7 cellular contexts compared by ENCODE assay signal in genomic region chr17:81551458-81552243, GRCh38. TPM values are rescaled to one million over a fixed set of nuclear protein-coding genes. Genes with fewer than 3 reads are reported as not detected.
DNase-seq lines count a peak whose midpoint lies in the region; ATAC-seq and TF ChIP-seq lines count a peak whose summit lies in the region.

No MANE protein-coding gene starts in this region.

- no peaks in the 10 kb centered on the region for H3K9me3 ChIP-seq in ovary

- peaks cover 10% of the 10 kb centered on the region for H3K4me1 ChIP-seq in ovary (ENCODE audit: insufficient read depth)

- 1 to 2% (median 2%) methylated on average over 20 to 69 of the region's 69 CpGs for WGBS in ovary, 3 donors

- peaks cover 20% of the 10 kb centered on the region for H3K4me1 Mint-ChIP-seq in WTC11

- peak overlapping the region in 1 of 2 donors; percentile 60 for H3K27ac ChIP-seq in ovary

- intact Hi-C loops in ovary (cut with DNase I), result no loop called here
- intact Hi-C loops in posterior vena cava (cut with DNase I), result no loop called here

- H3K4me3 ChIP-seq in foreskin fibroblast (ENCODE audit: low read depth in 1 of 2, low read length in 2 of 2) (peak overlapping the region; percentile 83 to 92), ovary (peak overlapping the region; percentile 94)

- TF ChIP-seq CTCF in GM13977 (IDR thresholded peaks at IDR 0.05; ENCODE audit: extremely low read depth, insufficient read depth, missing control alignments), result no peak
- no peak for TF ChIP-seq CTCF in WTC11 (IDR thresholded peaks at IDR 0.05)
- no peak for TF ChIP-seq CTCF in foreskin fibroblast (IDR thresholded peaks at IDR 0.05; ENCODE audit: low read depth, low read length)
- no peak for TF ChIP-seq CTCF in ovary (IDR thresholded peaks at IDR 0.05)

- no peaks in the 10 kb centered on the region for H3K36me3 ChIP-seq in ovary

- H3K4me3 Mint-ChIP-seq in WTC11, result peak overlapping the region; percentile 88

- in situ Hi-C loops in GM13977 (cut with MboI; ENCODE audit: low pct_unique_long_range_greater_than_20kb, low sequenced_read_pairs, unreplicated experiment), result no loop called here

- TF ChIP-seq EP300 in ovary (IDR thresholded peaks at IDR 0.05), result no peak

- DNase-seq in GM13977 (ENCODE audit: low spot score) (peak; percentile 61), WTC11 (ENCODE audit: low spot score) (no peak), foreskin fibroblast (peak in 1 of 2 donors; percentile 75), ovary (no peak), 8988T (no peak), posterior vena cava (ENCODE audit: low spot score) (no peak)

- no peak overlapping the region for H3K27ac Mint-ChIP-seq in WTC11

- CTCF ChIA-PET in WTC11 (lab: Charles Lee), result interaction anchor here (0.8 to 2.2 kb wide), 8 partner anchors 9 to 142 kb away, joined by 4 to 14 read pairs (median 6); no protein-coding TSS in a partner anchor

- H3K27me3 ChIP-seq in ovary, result no peaks in the 10 kb centered on the region

- no peaks in the 10 kb centered on the region for H3K27me3 Mint-ChIP-seq in WTC11 (ENCODE audit: low read depth)

- POLR2A ChIA-PET in WTC11 (lab: Charles Lee), result interaction anchor here (0.8 to 1.3 kb wide), 7 partner anchors 13 to 555 kb away, joined by 3 to 4 read pairs (median 3); partner anchors contain the start of gene ACTG1

- no peaks in the 10 kb centered on the region for H3K9me3 Mint-ChIP-seq in WTC11

- TF ChIP-seq POLR2A in ovary (IDR thresholded peaks at IDR 0.05), result no peak

- ATAC-seq in HG03097 (IDR thresholded peaks at IDR 0.05; ENCODE audit: low FRiP score, unreplicated experiment) (peak; percentile 4), WTC11 (no peak)

- peaks cover 16% of the 10 kb centered on the region for H3K36me3 Mint-ChIP-seq in WTC11

TF ChIP-seq in WTC11, 78 proteins besides CTCF, POLR2A, EP300 and RAD21:
- TF ChIP-seq ZNF263 (CRISPR knock-in tag; IDR thresholded peaks at IDR 0.05; ENCODE audit: low read depth) (no peak), FOXP1 (CRISPR knock-in tag; IDR thresholded peaks at IDR 0.05; ENCODE audit: borderline replicate concordance) (no peak), SOX15 (CRISPR knock-in tag; IDR thresholded peaks at IDR 0.05) (no peak), GRHL2 (CRISPR knock-in tag; IDR thresholded peaks at IDR 0.05; ENCODE audit: insufficient replicate concordance, severe bottlenecking) (no peak), ZNF512 (CRISPR knock-in tag; IDR thresholded peaks at IDR 0.05; ENCODE audit: borderline replicate concordance) (no peak), ZNF138 (CRISPR knock-in tag; conservative IDR thresholded peaks at IDR 0.05) (no peak)

RNA-seq across cellular contexts. Expression of gene FAAP100, which starts 0.5 kb away (rescaled TPM):
- total RNA-seq in WTC11 (2021) (44.7 to 54.7 TPM (median 47.8 TPM) in 3 replicates), ovary (10 to 100 TPM; 14.9 to 29.1 (median 25.1) TPM), posterior vena cava (10 to 100 TPM; 18.9 TPM)
- 10 to 100 TPM in 1 of 2 donors, under 1 TPM in 1; 0.77 to 19.7 TPM for polyA plus RNA-seq in ovary

RNA-seq across cellular contexts. Expression of gene FSCN2, which starts 23.5 kb away (rescaled TPM):
- total RNA-seq in WTC11 (2021) (0.31 to 0.89 TPM (median 0.46 TPM) in 3 replicates), ovary (1 to 10 TPM; 1.8 to 6.4 (median 3.9) TPM), posterior vena cava (1 to 10 TPM; 1.6 to 2.0 TPM)
- polyA plus RNA-seq in ovary, result 1 to 10 TPM in 1 of 2 donors, under 1 TPM in 1; 0.13 to 1.6 TPM

RNA-seq across cellular contexts. Expression of gene ACTG1, which starts 39.1 kb away (rescaled TPM):
- total RNA-seq in WTC11 (2021), result 3,338 to 3,455 TPM (median 3,348 TPM) in 3 replicates
- 1,000 to 10,000 TPM; 3,016 to 5,681 (median 4,174) TPM for total RNA-seq in ovary
- 1,000 to 10,000 TPM; 1,825 to 3,391 TPM for polyA plus RNA-seq in ovary
- 1,000 to 10,000 TPM; 1,410 to 1,809 TPM for total RNA-seq in posterior vena cava
